ENCODE assay signal across 8 cellular contexts in genomic region chr12:6778571-6779550, GRCh38. TPM values are rescaled to one million over a fixed set of nuclear protein-coding genes. Genes with fewer than 3 reads are reported as not detected.
DNase-seq lines count a peak whose midpoint lies in the region; ATAC-seq, FAIRE-seq and TF ChIP-seq lines count a peak whose summit lies in the region.

No MANE protein-coding gene starts in this region.

- H2BK20ac ChIP-seq in IMR-90 (ENCODE audit: low read depth, low read length), result no peak overlapping the region

- peak; percentile 96 for FAIRE-seq in endothelial cell of umbilical vein (lab: Jason Lieb, UNC)

- H3K4me3 Mint-ChIP-seq in CD4-positive, alpha-beta memory T cell, result peak overlapping the region; percentile 67 to 97 (median 86)

- intact Hi-C loops in CD4-positive, alpha-beta memory T cell (cut with micrococcal nuclease), result loop anchor here (1.0 to 2.0 kb wide), 5 partner anchors 26 to 216 kb away; partner anchors contain the start of gene MLF2
- intact Hi-C loops in IMR-90 (cut with micrococcal nuclease) (loop anchor here (1.0 kb wide), 4 partner anchors 26 to 162 kb away; partner anchors contain the start of gene MLF2), endothelial cell of umbilical vein (cut with micrococcal nuclease) (loop anchor here (1.0 to 5.0 kb wide), 6 partner anchors 12 to 162 kb away; partner anchors contain the start of genes MLF2 and ZNF384)

- H3K14ac ChIP-seq in IMR-90 (replicated peaks; ENCODE audit: low read depth, low read length), result peak overlapping the region; percentile 51

- H3F3A ChIP-seq in OCI-LY1 (ENCODE audit: insufficient read depth, low read length), result no peaks in the 10 kb centered on the region

- no peak overlapping the region for H3K18ac ChIP-seq in IMR-90 (ENCODE audit: low read depth, low read length)

- 9% methylated on average over 9 of the region's 35 CpGs; no CpG with 5 or more reads in 1 of the 2 experiments for WGBS in IMR-90 (ENCODE audit: extremely low coverage in 2 of 2, insufficient read length in 1 of 2), 2 experiments

- H3K4me3 ChIP-seq in CD4-positive, alpha-beta memory T cell (ENCODE audit: low read length in 2 of 2), result peak overlapping the region in 1 of 2 donors; percentile 58
- H3K4me3 ChIP-seq in IMR-90 (ENCODE audit: insufficient read depth, low read depth, low read length) (peak overlapping the region; percentile 35), OCI-LY1 (ENCODE audit: low read depth, low read length, poor library complexity, severe bottlenecking) (peak overlapping the region; percentile 59), endothelial cell of umbilical vein (replicated peaks in 1 of 3; ENCODE audit: insufficient read depth in 1 of 3, low read depth in 1 of 3, low read length in 3 of 3) (peak overlapping the region in 1 of 3 experiments; percentile 6)

- H2BK15ac ChIP-seq in IMR-90 (ENCODE audit: low read depth, low read length), result no peak overlapping the region

- peak overlapping the region in 1 of 2 experiments; percentile 70; a peak in 1 of 4 replicates for H4K8ac ChIP-seq in IMR-90 (ENCODE audit: low read depth in 2 of 2, low read length in 2 of 2)

- peaks cover 6 to 21% of the 10 kb centered on the region in 2 donors for H3K27me3 Mint-ChIP-seq in CD4-positive, alpha-beta memory T cell

- H3K4me1 Mint-ChIP-seq in CD4-positive, alpha-beta memory T cell, result peaks cover 22 to 66% (median 45%) of the 10 kb centered on the region in 4 donors

- peak overlapping the region; percentile 70 for H3K4me2 ChIP-seq in IMR-90 (ENCODE audit: low read depth, low read length)
- peak overlapping the region; percentile 78 for H3K4me2 ChIP-seq in OCI-LY1 (ENCODE audit: low read length)
- H3K4me2 ChIP-seq in endothelial cell of umbilical vein (ENCODE audit: insufficient read depth, low read length), result peak overlapping the region; percentile 65

- no peaks in the 10 kb centered on the region for H3K36me3 ChIP-seq in CD4-positive, alpha-beta memory T cell (ENCODE audit: insufficient read depth, low read length)
- H3K36me3 ChIP-seq in IMR-90 (ENCODE audit: control insufficient read depth, insufficient read depth, low read length) (no peaks in the 10 kb centered on the region), OCI-LY1 (ENCODE audit: insufficient read depth, low read length) (no peaks in the 10 kb centered on the region), endothelial cell of umbilical vein (ENCODE audit: control insufficient read depth in 2 of 2, extremely low read depth in 1 of 2, insufficient read depth in 2 of 2, low read length in 2 of 2) (peaks cover 0 to 7% of the 10 kb centered on the region in 2 experiments)

- H2AK5ac ChIP-seq in IMR-90 (ENCODE audit: low read depth, low read length), result no peak overlapping the region; the same call in 1 of the 2 replicates

- BruUV-seq in IMR-90 (replicated peaks; lab: Mats Ljungman, UMichigan) (no TSS peak), endothelial cell of umbilical vein (replicated peaks; lab: Mats Ljungman, UMichigan) (no TSS peak)

- ATAC-seq in IMR-90 (ENCODE audit: low read depth), result peak; percentile 99

- H3K27ac ChIP-seq in CD4-positive, alpha-beta memory T cell (ENCODE audit: low read depth, low read length), result peak overlapping the region; percentile 6
- H3K27ac ChIP-seq in IMR-90 (ENCODE audit: insufficient read depth, low read length) (peak overlapping the region; percentile 19; the same call in 1 of the 2 replicates), OCI-LY1 (ENCODE audit: low read depth, low read length, poor library complexity, severe bottlenecking) (no peak overlapping the region), endothelial cell of umbilical vein (ENCODE audit: insufficient read depth, low read depth, low read length) (no peak overlapping the region)

- H3K79me1 ChIP-seq in IMR-90 (ENCODE audit: low read depth in 1 of 2, low read length in 2 of 2), result no peaks in the 10 kb centered on the region

- H3K4me1 ChIP-seq in CD4-positive, alpha-beta memory T cell (ENCODE audit: insufficient read depth, low read length), result peaks cover 28% of the 10 kb centered on the region
- H3K4me1 ChIP-seq in IMR-90 (ENCODE audit: control insufficient read depth, insufficient read depth, low read length) (peaks cover 4% of the 10 kb centered on the region; the same call in 1 of the 2 replicates), OCI-LY1 (ENCODE audit: insufficient read depth, low read length, severe bottlenecking) (peaks cover 22% of the 10 kb centered on the region), endothelial cell of umbilical vein (ENCODE audit: control insufficient read depth, extremely low read depth, insufficient read depth, low read length) (peaks cover 5% of the 10 kb centered on the region)

- peak overlapping the region; percentile 85 for H2AFZ ChIP-seq in IMR-90 (replicated peaks; ENCODE audit: low read length, poor library complexity)
- no peak overlapping the region for H2AFZ ChIP-seq in OCI-LY1 (ENCODE audit: low read length)
- H2AFZ ChIP-seq in endothelial cell of umbilical vein (ENCODE audit: low read depth, low read length), result peak overlapping the region; percentile 75

- dilution Hi-C loops in IMR-90 (cut with HindIII; ENCODE audit: low sequenced_read_pairs, unreplicated experiment) (no loop called here), endothelial cell of umbilical vein (cut with MboI; ENCODE audit: extremely low pct_ligation_motif_present, low sequenced_read_pairs) (no loop called here)

- H3K27ac Mint-ChIP-seq in CD4-positive, alpha-beta memory T cell, result peak overlapping the region; percentile 49 to 98 (median 90)

- DNase-seq in CD4-positive, alpha-beta memory T cell, result peak; percentile 84 to 90 (median 84)
- DNase-seq in GM20000 (ENCODE audit: low spot score), result peak; percentile 85
- DNase-seq in IMR-90, result peak; percentile 91
- DNase-seq in activated CD8-positive, alpha-beta memory T cell treated with anti-CD3 and anti-CD28 coated beads, Interleukin-2, amount 50 U/mL, for 48 hours, result peak; percentile 93
- peak; percentile 94 for DNase-seq in endothelial cell of umbilical vein (ENCODE audit: low read depth, low spot score)
- peak; percentile 91 for DNase-seq in midbrain (lab: John Stamatoyannopoulos, UW)
- DNase-seq in stimulated activated CD8-positive, alpha-beta memory T cell treated with anti-CD3 and anti-CD28 coated beads, Interleukin-15, amount 100 ng/mL, for 4 hours (ENCODE audit: low read depth in 2 of 2), result peak; percentile 64 to 75

- peak overlapping the region; percentile 6 for H4K5ac ChIP-seq in IMR-90 (ENCODE audit: low read depth, low read length)

- H3K9me2 ChIP-seq in OCI-LY1 (ENCODE audit: low read depth, low read length), result no peaks in the 10 kb centered on the region

- H2BK5ac ChIP-seq in IMR-90 (ENCODE audit: low read depth, low read length, poor library complexity, severe bottlenecking), result no peak overlapping the region

- peak overlapping the region; percentile 76 for H2AK9ac ChIP-seq in IMR-90 (replicated peaks; ENCODE audit: low read depth, low read length, poor library complexity)

- TF ChIP-seq POLR2A in IMR-90 (IDR thresholded peaks at IDR 0.05; ENCODE audit: low read depth, low read length) (peak; percentile 48; the same call in 1 of the 2 replicates), endothelial cell of umbilical vein (IDR thresholded peaks at IDR 0.05; ENCODE audit: low read depth, low read length) (peak; percentile 22)

- H3K9ac ChIP-seq in IMR-90 (ENCODE audit: low read depth, low read length), result peak overlapping the region; percentile 15; the same call in 1 of the 2 replicates
- H3K9ac ChIP-seq in OCI-LY1 (ENCODE audit: low read length), result peak overlapping the region; percentile 43; the same call in 1 of the 2 replicates
- no peak overlapping the region for H3K9ac ChIP-seq in endothelial cell of umbilical vein (replicated peaks; ENCODE audit: extremely low read depth, insufficient read depth, low read length)

- peaks cover 0 to 3% of the 10 kb centered on the region in 2 donors for H3K36me3 Mint-ChIP-seq in CD4-positive, alpha-beta memory T cell

- H2BK120ac ChIP-seq in IMR-90 (ENCODE audit: low read depth, low read length), result 0 out of 2 replicates have a peak overlapping the region, but pooled peaks have one; percentile 9

- H3K9me3 ChIP-seq in CD4-positive, alpha-beta memory T cell (ENCODE audit: control insufficient read depth in 1 of 2, low read length in 2 of 2), result no peaks in the 10 kb centered on the region
- H3K9me3 ChIP-seq in IMR-90 (ENCODE audit: control insufficient read depth, insufficient read depth, low read length), result no peaks in the 10 kb centered on the region
- H3K9me3 ChIP-seq in OCI-LY1 (ENCODE audit: low read length), result no peaks in the 10 kb centered on the region
- no peaks in the 10 kb centered on the region for H3K9me3 ChIP-seq in endothelial cell of umbilical vein (replicated peaks; ENCODE audit: control insufficient read depth, insufficient read depth, low read length)

- no peaks in the 10 kb centered on the region for H3K9me1 ChIP-seq in IMR-90 (ENCODE audit: insufficient read depth, low read length)
- no peaks in the 10 kb centered on the region for H3K9me1 ChIP-seq in endothelial cell of umbilical vein (replicated peaks; ENCODE audit: control insufficient read depth, extremely low read depth, insufficient read depth, low read length)

- H3K27me3 ChIP-seq in CD4-positive, alpha-beta memory T cell (ENCODE audit: insufficient read depth, low read length), result peaks cover 6% of the 10 kb centered on the region
- H3K27me3 ChIP-seq in IMR-90 (ENCODE audit: control insufficient read depth, insufficient read depth, low read length), result no peaks in the 10 kb centered on the region
- H3K27me3 ChIP-seq in OCI-LY1 (ENCODE audit: insufficient read depth, low read length), result 0 out of 2 replicates have a peak, but pooled peaks cover 10% of the 10 kb centered on the region
- no peaks in the 10 kb centered on the region for H3K27me3 ChIP-seq in endothelial cell of umbilical vein (ENCODE audit: control insufficient read depth in 2 of 2, insufficient read depth in 2 of 2, low read length in 2 of 2)

- peak overlapping the region; percentile 19 for H3K4ac ChIP-seq in IMR-90 (ENCODE audit: low read depth, low read length)

- peaks cover 0 to 3% (median 0%) of the 10 kb centered on the region in 8 donors for H3K9me3 Mint-ChIP-seq in CD4-positive, alpha-beta memory T cell

- POLR2A ChIA-PET in CD4-positive, alpha-beta memory T cell (lab: Charles Lee; ENCODE audit: partially characterized antibody), result interaction anchor here (0.6 to 3.5 kb wide), 7 partner anchors 9 to 176 kb away, joined by 3 to 22 read pairs (median 3); partner anchors contain the start of genes CD4, MLF2, PTMS and ZNF384
- POLR2A ChIA-PET in IMR-90 (lab: Charles Lee; ENCODE audit: unreplicated experiment) (interaction anchor here (0.6 kb wide), 2 partner anchors 90 to 289 kb away, joined by 3 to 17 read pairs; partner anchors contain the start of gene ZNF384), endothelial cell of umbilical vein (lab: Charles Lee) (interaction anchor here (2.3 kb wide), 1 partner anchor 12 kb away, joined by 16 read pairs; the partner anchor contains the start of gene PTMS)

- in situ Hi-C loops in IMR-90 (cut with MboI; ENCODE audit: low sequenced_read_pairs), result no loop called here

- H4K91ac ChIP-seq in IMR-90 (ENCODE audit: insufficient read depth, low read depth, low read length), result 0 out of 2 replicates have a peak overlapping the region, but pooled peaks have one; percentile 7

- H3K79me2 ChIP-seq in OCI-LY1 (ENCODE audit: insufficient read depth, low read length), result no peaks in the 10 kb centered on the region
- no peaks in the 10 kb centered on the region for H3K79me2 ChIP-seq in endothelial cell of umbilical vein (ENCODE audit: control insufficient read depth, insufficient read depth, low read length)

- peak; percentile 98 for TF ChIP-seq RAD21 in IMR-90 (IDR thresholded peaks at IDR 0.05; ENCODE audit: low read length)

- H4K20me1 ChIP-seq in IMR-90 (ENCODE audit: insufficient read depth, low read length) (no peaks in the 10 kb centered on the region), OCI-LY1 (ENCODE audit: insufficient read depth, low read length) (no peaks in the 10 kb centered on the region), endothelial cell of umbilical vein (replicated peaks; ENCODE audit: control insufficient read depth, extremely low read depth, insufficient read depth, low read length) (no peaks in the 10 kb centered on the region)

- CTCF ChIA-PET in CD4-positive, alpha-beta memory T cell (lab: Charles Lee; ENCODE audit: partially characterized antibody), result interaction anchor here (0.6 to 28.3 kb wide), 23 partner anchors 8 to 216 kb away, joined by 3 to 343 read pairs (median 4); partner anchors contain the start of genes CD4, COPS7A, GPR162 and MLF2
- CTCF ChIA-PET in IMR-90 (lab: Yijun Ruan, JAX), result interaction anchor here (0.6 to 2.3 kb wide), 4 partner anchors 10 to 35 kb away, joined by 3 to 16 read pairs (median 4); partner anchors contain the start of genes CD4 and MLF2
- CTCF ChIA-PET in endothelial cell of umbilical vein (lab: Charles Lee), result interaction anchor here (0.6 to 9.5 kb wide), 14 partner anchors 12 to 164 kb away, joined by 3 to 107 read pairs (median 4); partner anchors contain the start of genes COPS7A, GPR162, MLF2 and PTMS

- H3K23ac ChIP-seq in IMR-90 (ENCODE audit: low read depth, low read length), result no peak overlapping the region

- H3K56ac ChIP-seq in IMR-90 (ENCODE audit: extremely low read depth, insufficient read depth, low read length), result no peak overlapping the region

- TF ChIP-seq CTCF in GM20000 (IDR thresholded peaks at IDR 0.05; ENCODE audit: extremely low read depth, missing control alignments) (peak; percentile 91), IMR-90 (conservative IDR thresholded peaks at IDR 0.05; ENCODE audit: low read depth, low read length) (peak; percentile 98), OCI-LY1 (IDR thresholded peaks at IDR 0.05; ENCODE audit: low read length) (peak; percentile 97), endothelial cell of umbilical vein (IDR thresholded peaks at IDR 0.05; ENCODE audit: extremely low read depth in 1 of 2, insufficient read depth in 1 of 2, low read depth in 1 of 2, low read length in 2 of 2) (peak; percentile 93 to 95)

RNA-seq across cellular contexts. Expression of gene LAG3, which starts 6.5 kb away (rescaled TPM):
- total RNA-seq in CD4-positive, alpha-beta memory T cell, result 1 to 10 TPM; 2.4 to 3.8 TPM
- 1 to 10 TPM; 4.9 to 8.3 TPM for polyA plus RNA-seq in CD4-positive, alpha-beta memory T cell
- total RNA-seq in IMR-90 (2012; rRNA removed) (not detected in 2 replicates), endothelial cell of umbilical vein (3.8 and 4.1 TPM in 2 replicates)
- polyA plus RNA-seq in IMR-90 (2012; rRNA removed) (0.41 and 0.66 TPM in 2 replicates), endothelial cell of umbilical vein (1.3 and 1.8 TPM in 2 replicates)
- 0.05 and 0.09 TPM in 2 replicates for polyA plus RNA-seq in IMR-90 (2012; cell fraction: cytosol; rRNA removed)
- polyA plus RNA-seq in IMR-90 (2012; cell fraction: nucleus; rRNA removed; ENCODE audit: low replicate concordance), result 4.4 and 9.6 TPM in 2 replicates
- polyA plus RNA-seq in endothelial cell of umbilical vein (2011; cell fraction: cytosol; rRNA removed), result 0.17 and 0.58 TPM in 2 replicates
- 8.8 and 10.8 TPM in 2 replicates for polyA plus RNA-seq in endothelial cell of umbilical vein (2011; cell fraction: nucleus; rRNA removed)
- 1.2 and 1.7 TPM in 2 replicates for polyA plus RNA-seq in endothelial cell of umbilical vein (2012)
- polyA minus RNA-seq in endothelial cell of umbilical vein, result 0.58 and 1.8 TPM in 2 replicates
- polyA minus RNA-seq in endothelial cell of umbilical vein (2011; cell fraction: cytosol; rRNA and poly(A)+ RNA removed), result not detected
- 1.5 and 2.8 TPM in 2 replicates for polyA minus RNA-seq in endothelial cell of umbilical vein (2011; cell fraction: nucleus; rRNA and poly(A)+ RNA removed)

RNA-seq across cellular contexts. Expression of gene CD4, which starts 10.5 kb away (rescaled TPM):
- total RNA-seq in CD4-positive, alpha-beta memory T cell, result 100 to 1,000 TPM; 285 to 291 TPM
- polyA plus RNA-seq in CD4-positive, alpha-beta memory T cell, result 100 to 1,000 TPM; 251 to 456 TPM
- 4.2 and 5.7 TPM in 2 replicates for total RNA-seq in IMR-90 (2012; rRNA removed)
- 15.0 and 15.7 TPM in 2 replicates for polyA plus RNA-seq in IMR-90 (2012; rRNA removed)
- polyA plus RNA-seq in IMR-90 (2012; cell fraction: cytosol; rRNA removed), result 11.0 and 13.1 TPM in 2 replicates
- polyA plus RNA-seq in IMR-90 (2012; cell fraction: nucleus; rRNA removed; ENCODE audit: low replicate concordance), result 10.0 and 11.9 TPM in 2 replicates
- total RNA-seq in endothelial cell of umbilical vein, result not detected in 2 replicates
- polyA plus RNA-seq in endothelial cell of umbilical vein, result not detected in 2 replicates
- not detected in 2 replicates for polyA plus RNA-seq in endothelial cell of umbilical vein (2011; cell fraction: cytosol; rRNA removed)
- polyA plus RNA-seq in endothelial cell of umbilical vein (2011; cell fraction: nucleus; rRNA removed), result not detected in 2 replicates
- 0.05 TPM in 1 of 2 replicates, not detected in the other for polyA plus RNA-seq in endothelial cell of umbilical vein (2012)
- polyA minus RNA-seq in endothelial cell of umbilical vein, result not detected in 2 replicates
- polyA minus RNA-seq in endothelial cell of umbilical vein (2011; cell fraction: cytosol; rRNA and poly(A)+ RNA removed), result not detected
- polyA minus RNA-seq in endothelial cell of umbilical vein (2011; cell fraction: nucleus; rRNA and poly(A)+ RNA removed), result not detected in 2 replicates

RNA-seq across cellular contexts. Expression of gene PTMS, which starts 12.7 kb away (rescaled TPM):
- 1 to 10 TPM; 2.0 to 2.9 TPM for total RNA-seq in CD4-positive, alpha-beta memory T cell
- polyA plus RNA-seq in CD4-positive, alpha-beta memory T cell, result 1 to 10 TPM; 1.3 to 3.6 TPM
- total RNA-seq in IMR-90 (2012; rRNA removed) (11.4 and 17.2 TPM in 2 replicates), endothelial cell of umbilical vein (518 and 555 TPM in 2 replicates)
- polyA plus RNA-seq in IMR-90 (2012; rRNA removed) (275 and 288 TPM in 2 replicates), endothelial cell of umbilical vein (661 and 787 TPM in 2 replicates)
- polyA plus RNA-seq in IMR-90 (2012; cell fraction: cytosol; rRNA removed), result 442 and 548 TPM in 2 replicates
- 174 and 202 TPM in 2 replicates for polyA plus RNA-seq in IMR-90 (2012; cell fraction: nucleus; rRNA removed; ENCODE audit: low replicate concordance)
- polyA plus RNA-seq in endothelial cell of umbilical vein (2011; cell fraction: cytosol; rRNA removed), result 356 and 357 TPM in 2 replicates
- polyA plus RNA-seq in endothelial cell of umbilical vein (2011; cell fraction: nucleus; rRNA removed), result 146 and 181 TPM in 2 replicates
- polyA plus RNA-seq in endothelial cell of umbilical vein (2012), result 327 and 655 TPM in 2 replicates
- polyA minus RNA-seq in endothelial cell of umbilical vein, result 264 and 340 TPM in 2 replicates
- polyA minus RNA-seq in endothelial cell of umbilical vein (2011; cell fraction: cytosol; rRNA and poly(A)+ RNA removed), result 73.9 TPM
- 40.4 and 51.6 TPM in 2 replicates for polyA minus RNA-seq in endothelial cell of umbilical vein (2011; cell fraction: nucleus; rRNA and poly(A)+ RNA removed)

RNA-seq across cellular contexts. Expression of gene MLF2, which starts 25.9 kb away (rescaled TPM):
- total RNA-seq in CD4-positive, alpha-beta memory T cell, result 10 to 100 TPM; 79.8 to 80.3 TPM
- 100 to 1,000 TPM; 111 to 130 TPM for polyA plus RNA-seq in CD4-positive, alpha-beta memory T cell
- total RNA-seq in IMR-90 (2012; rRNA removed), result 236 and 244 TPM in 2 replicates
- polyA plus RNA-seq in IMR-90 (2012; rRNA removed), result 359 and 403 TPM in 2 replicates
- 225 and 535 TPM in 2 replicates for polyA plus RNA-seq in IMR-90 (2012; cell fraction: cytosol; rRNA removed)
- polyA plus RNA-seq in IMR-90 (2012; cell fraction: nucleus; rRNA removed; ENCODE audit: low replicate concordance), result 257 and 322 TPM in 2 replicates
- 136 and 147 TPM in 2 replicates for total RNA-seq in endothelial cell of umbilical vein
- polyA plus RNA-seq in endothelial cell of umbilical vein, result 306 and 319 TPM in 2 replicates
- 189 and 228 TPM in 2 replicates for polyA plus RNA-seq in endothelial cell of umbilical vein (2011; cell fraction: cytosol; rRNA removed)
- 119 and 136 TPM in 2 replicates for polyA plus RNA-seq in endothelial cell of umbilical vein (2011; cell fraction: nucleus; rRNA removed)
- polyA plus RNA-seq in endothelial cell of umbilical vein (2012), result 160 and 203 TPM in 2 replicates
- polyA minus RNA-seq in endothelial cell of umbilical vein, result 221 and 250 TPM in 2 replicates
- polyA minus RNA-seq in endothelial cell of umbilical vein (2011; cell fraction: cytosol; rRNA and poly(A)+ RNA removed), result 55.0 TPM
- polyA minus RNA-seq in endothelial cell of umbilical vein (2011; cell fraction: nucleus; rRNA and poly(A)+ RNA removed), result 43.1 and 46.8 TPM in 2 replicates

RNA-seq across cellular contexts. Expression of gene GPR162, which starts 42.8 kb away (rescaled TPM):
- under 1 TPM in 1 of 2 experiments, not detected in 1; 0.32 TPM for total RNA-seq in CD4-positive, alpha-beta memory T cell
- polyA plus RNA-seq in CD4-positive, alpha-beta memory T cell, result not detected
- 1.7 and 2.9 TPM in 2 replicates for total RNA-seq in IMR-90 (2012; rRNA removed)
- polyA plus RNA-seq in IMR-90 (2012; rRNA removed), result 6.0 and 7.8 TPM in 2 replicates
- 3.7 and 7.0 TPM in 2 replicates for polyA plus RNA-seq in IMR-90 (2012; cell fraction: cytosol; rRNA removed)
- 19.9 and 32.8 TPM in 2 replicates for polyA plus RNA-seq in IMR-90 (2012; cell fraction: nucleus; rRNA removed; ENCODE audit: low replicate concordance)
- total RNA-seq in endothelial cell of umbilical vein, result 8.1 and 13.7 TPM in 2 replicates
- 9.0 and 9.7 TPM in 2 replicates for polyA plus RNA-seq in endothelial cell of umbilical vein
- polyA plus RNA-seq in endothelial cell of umbilical vein (2011; cell fraction: cytosol; rRNA removed), result 5.0 and 8.6 TPM in 2 replicates
- polyA plus RNA-seq in endothelial cell of umbilical vein (2011; cell fraction: nucleus; rRNA removed), result 18.3 and 19.1 TPM in 2 replicates
- polyA plus RNA-seq in endothelial cell of umbilical vein (2012), result 9.1 and 17.6 TPM in 2 replicates
- 5.1 and 10.5 TPM in 2 replicates for polyA minus RNA-seq in endothelial cell of umbilical vein
- polyA minus RNA-seq in endothelial cell of umbilical vein (2011; cell fraction: cytosol; rRNA and poly(A)+ RNA removed), result not detected
- 3.3 and 4.8 TPM in 2 replicates for polyA minus RNA-seq in endothelial cell of umbilical vein (2011; cell fraction: nucleus; rRNA and poly(A)+ RNA removed)

Comparison
In these comparisons a context has a peak if more than half of its experiments do, and no peak if none do; other contexts are left out.
1. H3K27ac ChIP-seq: peak in CD4-positive, alpha-beta memory T cell (single experiment) and IMR-90 (single experiment); none in OCI-LY1 (single experiment) and endothelial cell of umbilical vein (single experiment).
2. RNA of gene CD4, which starts 10.5 kb away (total RNA-seq): 285 to 291 TPM in CD4-positive, alpha-beta memory T cell; 4.2 to 5.7 TPM in IMR-90 and not detected in endothelial cell of umbilical vein; every median in the first group is over 10 times any median in the second.
3. RNA of gene PTMS, which starts 12.7 kb away (total RNA-seq): 518 to 555 TPM in endothelial cell of umbilical vein; 11.4 to 17.2 TPM in IMR-90 and 2.0 to 2.9 TPM in CD4-positive, alpha-beta memory T cell; every median in the first group is over 10 times any median in the second.
4. Peak in every context shown above with its lines, with median percentiles within 50 percentile points of each other: DNase-seq, CTCF ChIP-seq and H3K4me2 ChIP-seq.